Comparison of ENCODE assay signal across 8 cellular contexts in the genomic region with DNA sequence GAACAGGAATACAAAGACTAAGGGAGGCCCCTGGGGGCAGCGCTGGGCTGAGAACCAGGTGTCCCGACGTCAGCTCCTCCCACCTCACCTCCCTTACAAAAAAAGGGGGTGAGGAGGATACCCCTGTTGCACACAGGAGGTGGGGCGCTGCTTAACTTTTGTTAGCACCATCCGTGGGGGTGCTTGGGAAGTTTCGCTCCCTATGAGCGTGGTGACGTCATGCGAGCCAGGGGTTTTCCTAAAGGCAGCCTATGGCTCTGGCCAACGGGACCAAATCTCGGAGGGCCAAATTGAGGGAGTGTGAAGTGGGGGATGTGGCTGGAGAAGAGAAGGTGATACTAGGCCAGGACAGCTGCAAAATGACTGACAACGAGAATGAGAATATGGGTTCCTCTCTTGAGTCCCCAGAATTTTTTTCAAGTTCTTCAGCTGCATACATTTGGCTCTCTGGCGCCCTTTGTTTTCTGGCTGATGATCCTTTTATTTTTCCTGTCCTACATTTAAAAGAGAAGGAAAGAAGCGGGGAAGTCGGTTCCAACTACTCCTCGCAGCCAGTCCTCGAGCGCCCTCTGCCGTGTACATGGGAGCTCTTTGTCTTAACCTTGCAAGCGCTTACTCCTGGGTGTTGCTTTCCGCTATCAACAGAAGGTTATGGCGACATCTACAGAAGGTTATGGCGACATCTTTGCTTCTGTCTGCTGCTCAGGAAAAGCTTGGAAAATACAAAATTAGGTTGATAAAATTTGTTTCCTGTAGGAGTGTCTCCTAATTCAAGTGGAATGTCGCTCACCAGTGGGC. TPM values are rescaled to one million over a fixed set of nuclear protein-coding genes. Genes with fewer than 3 reads are reported as not detected.
DNase-seq lines count a peak whose midpoint lies in the region; ATAC-seq and TF ChIP-seq lines count a peak whose summit lies in the region.

No MANE protein-coding gene starts in this region.

- TF ChIP-seq CTCF in Peyer's patch (IDR thresholded peaks at IDR 0.05) (peak in 4 of 6 experiments; percentile 30 to 44 (median 39)), coronary artery (IDR thresholded peaks at IDR 0.05) (peak; percentile 74)

- H3K4me3 ChIP-seq in Peyer's patch = peak overlapping the region in 1 of 4 donors; percentile 7
- H3K4me3 ChIP-seq in coronary artery = peak overlapping the region; percentile 58

- H3K27me3 ChIP-seq in Peyer's patch = no peaks in the 10 kb centered on the region
- no peaks in the 10 kb centered on the region for H3K27me3 ChIP-seq in layer of hippocampus (ENCODE audit: control insufficient read depth, insufficient read depth, low read length)

- ATAC-seq in GM19397 (IDR thresholded peaks at IDR 0.05; ENCODE audit: unreplicated experiment) = peak; percentile 74
- ATAC-seq in HG03521 (IDR thresholded peaks at IDR 0.05; ENCODE audit: unreplicated experiment) = peak; percentile 76

- no peaks in the 10 kb centered on the region for H3K9me3 ChIP-seq in Peyer's patch

- H3K36me3 ChIP-seq in Peyer's patch = no peaks in the 10 kb centered on the region

- TF ChIP-seq POLR2A in Peyer's patch (IDR thresholded peaks at IDR 0.05) = no peak

- DNase-seq in Caki2 (ENCODE audit: low read depth) (peak; percentile 65), Peyer's patch (peak; percentile 42 to 82 (median 68)), coronary artery (ENCODE audit: low spot score) (peak; percentile 81), NCI-H1436 treated with DMSO at 0.1 percent for 48 hours (lab: John Stamatoyannopoulos, UW) (no peak)
- DNase-seq in stimulated activated CD4-positive, alpha-beta T cell treated with anti-CD3 and anti-CD28 coated beads, Interleukin-4, amount 100 ng/mL, for 24 hours = peak; percentile 10

- no peaks in the 10 kb centered on the region for H3K4me1 ChIP-seq in Peyer's patch

- no peak overlapping the region for H3K27ac ChIP-seq in Peyer's patch
- no peak overlapping the region for H3K27ac ChIP-seq in coronary artery
- peak overlapping the region; percentile 81 for H3K27ac ChIP-seq in layer of hippocampus (ENCODE audit: low read depth, low read length)

- in situ Hi-C loops in Caki2 (cut with HindIII; ENCODE audit: low pct_unique_long_range_greater_than_20kb, low sequenced_read_pairs) = no loop called here

RNA-seq across cellular contexts. Expression of a gene that starts 48.0 kb away (rescaled TPM):
- total RNA-seq in Caki2 (2014; rRNA removed; shearing (Covaris generic); ENCODE audit: low replicate concordance) = not detected in 2 replicates
- under 1 TPM in 1 of 4 donors, not detected in 3; 0.57 TPM for total RNA-seq in Peyer's patch
